Comparison of ENCODE assay signal across 17 cellular contexts in genomic region chr6:75449625-75450206, GRCh38. TPM values are rescaled to one million over a fixed set of nuclear protein-coding genes. Genes with fewer than 3 reads are reported as not detected.
A peak's percentile ranks its signal among the peaks of the same experiment; 100 is the strongest.
DNase-seq lines count a peak whose midpoint lies in the region; ATAC-seq and TF ChIP-seq lines count a peak whose summit lies in the region.
"Had no signal": no experiment of that assay in that cellular context is flagged by ENCODE, and none has a peak within 500 bp of the region (broad histone marks: within the 10 kb centered on the region; RNA-seq: fewer than 3 reads in every experiment).

No MANE protein-coding gene starts in this region.

- intact Hi-C loops in mucosa of descending colon (cut with DNase I, micrococcal nuclease), result no loop called here

- no peak for TF ChIP-seq CTCF in RWPE1 (conservative IDR thresholded peaks at IDR 0.05; ENCODE audit: low read depth)
- TF ChIP-seq CTCF in retinal pigment epithelial cell (conservative IDR thresholded peaks at IDR 0.05; ENCODE audit: low read depth, low read length), result no peak
- no peak for TF ChIP-seq CTCF in mucosa of descending colon (IDR thresholded peaks at IDR 0.05)

- H3K4me1 ChIP-seq in mucosa of descending colon (ENCODE audit: low read depth), result no peaks in the 10 kb centered on the region
- H3K4me1 ChIP-seq: adrenal gland, pancreas, vagina had no signal

- no peaks in the 10 kb centered on the region for H3K9me3 ChIP-seq in mucosa of descending colon
- H3K9me3 ChIP-seq: adrenal gland, pancreas, SJSA1, vagina had no signal

- H3K27ac ChIP-seq in RWPE1 (no peak overlapping the region), substantia nigra (ENCODE audit: low read depth, low read length, poor library complexity, severe bottlenecking) (no peak overlapping the region)
- H3K27ac ChIP-seq: adrenal gland, KMS-11, pancreas, SJSA1, vagina had no signal

- CTCF ChIA-PET in RWPE1 (lab: Yijun Ruan, JAX), result no interaction called here

- no peaks in the 10 kb centered on the region for H3K36me3 ChIP-seq in mucosa of descending colon (ENCODE audit: low read depth)
- H3K36me3 ChIP-seq: adrenal gland, pancreas, SJSA1, vagina had no signal

- DNase-seq in EH (ENCODE audit: low read depth) (peak; percentile 83), RWPE1 (ENCODE audit: low spot score) (peak; percentile 4), fibroblast of gingiva (ENCODE audit: low read depth) (peak; percentile 33), retinal pigment epithelial cell (ENCODE audit: low read depth) (peak; percentile 48), mucosa of descending colon (no peak), LoVo (ENCODE audit: low spot score) (no peak), NCI-H2081 treated with DMSO at 0.1 percent for 48 hours (lab: John Stamatoyannopoulos, UW) (no peak), substantia nigra (lab: John Stamatoyannopoulos, UW) (no peak)
- DNase-seq: activated CD4-positive, alpha-beta T cell treated with anti-CD3 and anti-CD28 coated beads, Interleukin-2, amount 50 U/mL, for 4 hours; activated T-cell treated with anti-CD3 and anti-CD28 coated beads, Interleukin-2, amount 50 U/mL, for 48 hours; adrenal gland; C1 segment of cervical spinal cord; NCI-H1417; pancreas had no signal

- POLR2A ChIA-PET in RWPE1 (lab: Yijun Ruan, JAX; ENCODE audit: low non-redundant PET), result no interaction called here

- H3K4me3 ChIP-seq in retinal pigment epithelial cell (ENCODE audit: low read length), result no peak overlapping the region
- no peak overlapping the region for H3K4me3 ChIP-seq in mucosa of descending colon
- H3K4me3 ChIP-seq: adrenal gland, pancreas, SJSA1, vagina had no signal

- no peak for ATAC-seq in mucosa of descending colon
- ATAC-seq: pancreas had no signal

RNA-seq across cellular contexts. Expression of gene FILIP1, which starts 43.9 kb away (rescaled TPM):
- 10 to 100 TPM in 1 of 3 donors, 1 to 10 TPM in 2; 1.0 to 49.8 (median 3.6) TPM for total RNA-seq in mucosa of descending colon

Comparison
In these comparisons a context has a peak if more than half of its experiments do, and no peak if none do; other contexts are left out.
1. DNase-seq: peak in EH (single experiment), RWPE1 (single experiment), fibroblast of gingiva (single experiment) and retinal pigment epithelial cell (single experiment); none in mucosa of descending colon (0 of 3), LoVo (single experiment), NCI-H2081 treated with DMSO at 0.1 percent for 48 hours (single experiment) and substantia nigra (0 of 49).